Comparison of ENCODE assay signal across 8 cellular contexts in genomic region chr14:60164404-60164716, GRCh38. TPM values are rescaled to one million over a fixed set of nuclear protein-coding genes. Genes with fewer than 3 reads are reported as not detected.
DNase-seq lines count a peak whose midpoint lies in the region; ATAC-seq and TF ChIP-seq lines count a peak whose summit lies in the region.

No MANE protein-coding gene starts in this region.

- H3K9me2 ChIP-seq in GM23338 (ENCODE audit: insufficient read depth) = no peaks in the 10 kb centered on the region
- no peaks in the 10 kb centered on the region for H3K9me2 ChIP-seq in SU-DHL-6 (replicated peaks; ENCODE audit: insufficient read depth, low read length)

- H3K36me3 ChIP-seq in GM23338 (ENCODE audit: insufficient read depth) (no peaks in the 10 kb centered on the region), SU-DHL-6 (ENCODE audit: low read length) (no peaks in the 10 kb centered on the region)

- H3K4me1 ChIP-seq in GM23338 (ENCODE audit: insufficient read depth) = peaks cover 28% of the 10 kb centered on the region

- peak overlapping the region; percentile 92 for H2AFZ ChIP-seq in GM23338
- peak overlapping the region; percentile 95 for H2AFZ ChIP-seq in SU-DHL-6 (ENCODE audit: low read depth, low read length, severe bottlenecking)

- ATAC-seq in GM23338 (no peak), GM18519 (IDR thresholded peaks at IDR 0.05; ENCODE audit: low FRiP score, unreplicated experiment) (no peak)

- no peaks in the 10 kb centered on the region; the same call in 1 of the 2 replicates for H4K20me1 ChIP-seq in GM23338 (replicated peaks; ENCODE audit: insufficient read depth)
- H4K20me1 ChIP-seq in SU-DHL-6 (ENCODE audit: low read depth, low read length) = no peaks in the 10 kb centered on the region

- 0 out of 2 replicates have a peak, but pooled peaks cover 8% of the 10 kb centered on the region for H3K79me2 ChIP-seq in GM23338 (replicated peaks; ENCODE audit: insufficient read depth)
- peaks cover 13% of the 10 kb centered on the region for H3K79me2 ChIP-seq in SU-DHL-6 (ENCODE audit: insufficient read depth, low read length)

- peak overlapping the region; percentile 81; the same call in 1 of the 2 replicates for H3K27ac Mint-ChIP-seq in GM23338

- peak overlapping the region; percentile 86 for H3K9ac ChIP-seq in SU-DHL-6 (ENCODE audit: low read length)

- H3K4me2 ChIP-seq in GM23338 (peak overlapping the region; percentile 89), SU-DHL-6 (ENCODE audit: low read depth, low read length, poor library complexity, severe bottlenecking) (peak overlapping the region; percentile 92)

- H3K27me3 ChIP-seq in GM23338 (ENCODE audit: insufficient read depth) = peaks cover 15% of the 10 kb centered on the region; the same call in 1 of the 2 replicates
- H3K27me3 ChIP-seq in SU-DHL-6 (ENCODE audit: low read length) = no peaks in the 10 kb centered on the region

- peak overlapping the region; percentile 95 for H3K4me3 Mint-ChIP-seq in GM23338

- peaks cover 22% of the 10 kb centered on the region for H3K4me1 Mint-ChIP-seq in GM23338

- H3K36me3 Mint-ChIP-seq in GM23338 (ENCODE audit: low read depth) = no peaks in the 10 kb centered on the region; the same call in 2 of the 3 replicates

- no peak overlapping the region for H3K27ac ChIP-seq in GM23338 (ENCODE audit: low read depth)
- H3K27ac ChIP-seq in SU-DHL-6 (ENCODE audit: low read depth, low read length) = peak overlapping the region; percentile 66
- H3K27ac ChIP-seq in skin epidermis = peak overlapping the region in 19 of 21 experiments; percentile 84 to 97 (median 90)

- peak overlapping the region; percentile 67 for H3K4me3 ChIP-seq in GM23338
- peak overlapping the region; percentile 67 for H3K4me3 ChIP-seq in SU-DHL-6 (ENCODE audit: insufficient read depth, low read length, poor library complexity, severe bottlenecking)
- peak overlapping the region; percentile 95 to 96 for H3K4me3 ChIP-seq in foreskin fibroblast (ENCODE audit: low read depth in 1 of 2, low read length in 2 of 2)
- peak overlapping the region; percentile 74 to 88 (median 83) for H3K4me3 ChIP-seq in skin epidermis

- H3K27me3 Mint-ChIP-seq in GM23338 (ENCODE audit: insufficient read depth, low read depth, poor library complexity) = peaks cover 3% of the 10 kb centered on the region

- no peaks in the 10 kb centered on the region for H3K9me3 ChIP-seq in SU-DHL-6 (ENCODE audit: insufficient read depth, low read length)

- no peaks in the 10 kb centered on the region for H3F3A ChIP-seq in GM23338 (replicated peaks; ENCODE audit: low read depth)
- peaks cover 7% of the 10 kb centered on the region for H3F3A ChIP-seq in SU-DHL-6 (ENCODE audit: insufficient read depth)

- no peaks in the 10 kb centered on the region for H3K9me3 Mint-ChIP-seq in GM23338

- DNase-seq in DMS114 treated with DMSO at 0.1 percent for 48 hours (lab: John Stamatoyannopoulos, UW; ENCODE audit: unreplicated experiment) (peak; percentile 7), GM23338 (ENCODE audit: low spot score) (no peak), foreskin fibroblast (no peak), NCI-H2107 treated with DMSO at 0.1 percent for 48 hours (lab: John Stamatoyannopoulos, UW; ENCODE audit: unreplicated experiment) (no peak), SW 1271 (lab: John Stamatoyannopoulos, UW) (no peak)

- TF ChIP-seq CTCF in GM23338 (conservative IDR thresholded peaks at IDR 0.05; ENCODE audit: low read depth in 2 of 2) (no peak), SU-DHL-6 (IDR thresholded peaks at IDR 0.05; ENCODE audit: insufficient read depth, low read length, poor library complexity, severe bottlenecking) (no peak), foreskin fibroblast (IDR thresholded peaks at IDR 0.05; ENCODE audit: low read depth, low read length) (no peak)

TF ChIP-seq in GM23338, 12 proteins besides CTCF, POLR2A, EP300 and RAD21 (continues in another document):
- TF ChIP-seq ZNF462 (CRISPR knock-in tag; IDR thresholded peaks at IDR 0.05) (no peak), ZNF114 (CRISPR knock-in tag; IDR thresholded peaks at IDR 0.05) (no peak), REST (IDR thresholded peaks at IDR 0.05; ENCODE audit: unreplicated experiment) (no peak), ZNF331 (CRISPR knock-in tag; IDR thresholded peaks at IDR 0.05; ENCODE audit: low read depth) (no peak), EZH2 (IDR thresholded peaks at IDR 0.05; ENCODE audit: low read depth, unreplicated experiment) (no peak), NANOG (IDR thresholded peaks at IDR 0.05; ENCODE audit: borderline replicate concordance) (no peak)

RNA-seq across cellular contexts. Expression of gene DHRS7, which starts 0.8 kb away (rescaled TPM):
- 39.3 and 46.4 TPM in 2 replicates for total RNA-seq in GM23338 (2014; rRNA removed; shearing (Covaris generic))
- polyA plus RNA-seq in GM23338 (2016; fragmentation: Nextera tagmentation; extraction: Ambion mirVana) = 34.4 and 39.4 TPM in 2 replicates
